ENCODE assay signal across 18 cellular contexts in the genomic region with DNA sequence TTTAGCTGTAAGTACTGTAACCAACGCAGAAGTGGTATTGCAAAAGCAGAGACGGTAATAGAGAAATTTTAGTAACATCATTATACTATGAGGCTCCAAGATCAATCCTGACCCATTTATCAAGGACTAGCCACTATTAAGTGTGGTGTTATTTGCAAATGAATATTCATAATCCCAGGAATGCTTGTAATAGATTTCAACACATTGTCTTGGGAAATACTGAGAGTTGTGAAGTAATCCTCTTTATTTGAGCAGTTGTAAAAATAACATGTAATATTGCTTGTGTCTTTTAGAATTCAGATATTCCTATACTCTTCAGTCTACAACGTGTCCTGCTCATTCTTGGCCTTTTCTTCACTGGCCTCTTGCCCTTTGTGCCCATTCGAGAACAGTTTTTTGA.
"Had no signal": no experiment of that assay in that cellular context is flagged by ENCODE, and none has a peak within 500 bp of the region (broad histone marks: within the 10 kb centered on the region; RNA-seq: fewer than 3 reads in every experiment).

No MANE protein-coding gene starts in this region.

- H3K4me3 ChIP-seq: adrenal gland, heart right ventricle, mucosa of descending colon, neural progenitor cell, prostate gland, right atrium auricular region, tibial nerve, uterus had no signal

- DNase-seq: activated CD4-positive, alpha-beta T cell treated with anti-CD3 and anti-CD28 coated beads, Interleukin-2, amount 50 U/mL, for 4 hours; activated effector memory CD4-positive, alpha-beta T cell treated with anti-CD3 and anti-CD28 coated beads, Interleukin-2, amount 50 U/mL, for 16 hours; activated T-cell treated with anti-CD3 and anti-CD28 coated beads, Interleukin-2, amount 50 U/mL, for 72 hours; adrenal gland; effector memory CD8-positive, alpha-beta T cell; heart right ventricle; immature natural killer cell; mesenchymal stem cell; mucosa of descending colon; naive B cell; stimulated activated CD4-positive, alpha-beta T cell treated with anti-CD3 and anti-CD28 coated beads, Interleukin-2, amount 100 ng/mL, for 24 hours; stimulated activated naive CD8-positive, alpha-beta T cell treated with anti-CD3 and anti-CD28 coated beads, Interleukin-15, Interleukin-2, amounts not matched to agents 100 U/mL and 50 U/mL, for 24 hours; substantia nigra; uterus had no signal

- ATAC-seq: activated T-cell treated with anti-CD3 and anti-CD28 coated beads, Interleukin-2, amount 50 U/mL, for 72 hours; effector memory CD8-positive, alpha-beta T cell; heart right ventricle; mucosa of descending colon; stimulated activated naive CD8-positive, alpha-beta T cell treated with anti-CD3 and anti-CD28 coated beads, Interleukin-15, Interleukin-2, amounts not matched to agents 100 U/mL and 50 U/mL, for 24 hours had no signal
